ENCODE assay signal across 2 cellular contexts in the genomic region with DNA sequence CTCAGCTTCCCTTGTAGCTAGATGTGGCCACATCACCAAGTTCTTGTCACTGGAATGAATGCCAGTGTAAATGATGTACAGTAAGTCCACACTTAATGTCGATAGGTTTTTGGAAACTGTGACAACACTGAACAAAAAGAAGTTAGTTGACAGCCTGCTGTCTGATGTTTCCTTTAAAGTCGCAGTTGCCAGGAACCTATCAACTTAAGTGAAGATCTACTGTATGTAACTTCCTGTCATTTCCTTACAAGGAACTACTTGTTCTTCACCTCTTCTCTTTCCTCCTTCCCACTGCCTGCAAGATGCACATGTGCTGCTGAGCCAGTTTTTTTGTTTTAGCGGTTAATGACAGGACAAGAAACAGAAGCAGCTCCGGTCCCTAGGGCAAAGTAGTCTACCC.
TF ChIP-seq lines count a peak whose summit lies in the region.

No MANE protein-coding gene starts in this region.

TF ChIP-seq in IMR-90, 13 proteins besides CTCF, POLR2A, EP300 and RAD21:
- TF ChIP-seq SMC3 (IDR thresholded peaks at IDR 0.05; ENCODE audit: low read depth, low read length) (no peak), MAFK (IDR thresholded peaks at IDR 0.05; ENCODE audit: low read depth, low read length) (no peak), MXI1 (IDR thresholded peaks at IDR 0.05; ENCODE audit: borderline replicate concordance, low read depth, low read length) (no peak), FOS (IDR thresholded peaks at IDR 0.05; ENCODE audit: low read depth, low read length) (no peak), RFX5 (IDR thresholded peaks at IDR 0.05; ENCODE audit: low read depth, low read length) (no peak), CHD1 (IDR thresholded peaks at IDR 0.05; ENCODE audit: low read depth, low read length) (no peak)
- TF ChIP-seq, protein P1, sequence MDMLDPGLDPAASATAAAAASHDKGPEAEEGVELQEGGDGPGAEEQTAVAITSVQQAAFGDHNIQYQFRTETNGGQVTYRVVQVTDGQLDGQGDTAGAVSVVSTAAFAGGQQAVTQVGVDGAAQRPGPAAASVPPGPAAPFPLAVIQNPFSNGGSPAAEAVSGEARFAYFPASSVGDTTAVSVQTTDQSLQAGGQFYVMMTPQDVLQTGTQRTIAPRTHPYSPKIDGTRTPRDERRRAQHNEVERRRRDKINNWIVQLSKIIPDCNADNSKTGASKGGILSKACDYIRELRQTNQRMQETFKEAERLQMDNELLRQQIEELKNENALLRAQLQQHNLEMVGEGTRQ (IDR thresholded peaks at IDR 0.05; ENCODE audit: low read depth, low read length) = no peak
TF ChIP-seq in IMR-90: peak in this region for 0.

TF ChIP-seq in SK-N-SH treated with all-trans-retinoic acid at 6 μM for 48 hours, 23 proteins besides CTCF, POLR2A, EP300 and RAD21:
- no peak for TF ChIP-seq TOX (CRISPR knock-in tag; IDR thresholded peaks at IDR 0.05; ENCODE audit: borderline replicate concordance)
- no peak for TF ChIP-seq ESRRG (CRISPR knock-in tag; IDR thresholded peaks at IDR 0.05)
- TF ChIP-seq ZNF565 (CRISPR knock-in tag; conservative IDR thresholded peaks at IDR 0.05; ENCODE audit: low read depth) = no peak
- TF ChIP-seq PPARA (CRISPR knock-in tag; IDR thresholded peaks at IDR 0.05; ENCODE audit: borderline replicate concordance) = no peak
- no peak for TF ChIP-seq CREB5 (CRISPR knock-in tag; IDR thresholded peaks at IDR 0.05; ENCODE audit: low read depth)
- TF ChIP-seq CSDC2 (CRISPR knock-in tag; IDR thresholded peaks at IDR 0.05) = no peak
- TF ChIP-seq ZNF70 (CRISPR knock-in tag; IDR thresholded peaks at IDR 0.05) = no peak
- no peak for TF ChIP-seq PATZ1 (CRISPR knock-in tag; IDR thresholded peaks at IDR 0.05; ENCODE audit: borderline replicate concordance)
- no peak for TF ChIP-seq GLIS3 (CRISPR knock-in tag; IDR thresholded peaks at IDR 0.05)
- no peak for TF ChIP-seq TCF4 (CRISPR knock-in tag; IDR thresholded peaks at IDR 0.05; ENCODE audit: borderline replicate concordance)
- TF ChIP-seq, protein P2, sequence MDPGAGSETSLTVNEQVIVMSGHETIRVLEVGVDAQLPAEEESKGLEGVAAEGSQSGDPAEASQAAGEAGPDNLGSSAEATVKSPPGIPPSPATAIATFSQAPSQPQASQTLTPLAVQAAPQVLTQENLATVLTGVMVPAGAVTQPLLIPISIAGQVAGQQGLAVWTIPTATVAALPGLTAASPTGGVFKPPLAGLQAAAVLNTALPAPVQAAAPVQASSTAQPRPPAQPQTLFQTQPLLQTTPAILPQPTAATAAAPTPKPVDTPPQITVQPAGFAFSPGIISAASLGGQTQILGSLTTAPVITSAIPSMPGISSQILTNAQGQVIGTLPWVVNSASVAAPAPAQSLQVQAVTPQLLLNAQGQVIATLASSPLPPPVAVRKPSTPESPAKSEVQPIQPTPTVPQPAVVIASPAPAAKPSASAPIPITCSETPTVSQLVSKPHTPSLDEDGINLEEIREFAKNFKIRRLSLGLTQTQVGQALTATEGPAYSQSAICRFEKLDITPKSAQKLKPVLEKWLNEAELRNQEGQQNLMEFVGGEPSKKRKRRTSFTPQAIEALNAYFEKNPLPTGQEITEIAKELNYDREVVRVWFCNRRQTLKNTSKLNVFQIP (CRISPR knock-in tag; IDR thresholded peaks at IDR 0.05; ENCODE audit: borderline replicate concordance, low read depth) = no peak
- no peak for TF ChIP-seq ISL1 (CRISPR knock-in tag; IDR thresholded peaks at IDR 0.05)
TF ChIP-seq in SK-N-SH treated with all-trans-retinoic acid at 6 μM for 48 hours: peak in this region for 0.
